ENCODE assay signal across 17 cellular contexts in genomic region chrX:121151293-121151692, GRCh38.
DNase-seq lines count a peak whose midpoint lies in the region; ATAC-seq and TF ChIP-seq lines count a peak whose summit lies in the region.
"Had no signal": no experiment of that assay in that cellular context is flagged by ENCODE, and none has a peak within 500 bp of the region (broad histone marks: within the 10 kb centered on the region; RNA-seq: fewer than 3 reads in every experiment).

No MANE protein-coding gene starts in this region.

- DNase-seq in MV-4-11 (lab: John Stamatoyannopoulos, UW) = peak; percentile 62
- DNase-seq in MCF 10A (ENCODE audit: unreplicated experiment) = no peak
- no peak for DNase-seq in right atrium auricular region (ENCODE audit: low spot score)
- no peak for DNase-seq in NCI-H1092 (lab: John Stamatoyannopoulos, UW)
- DNase-seq in psoas muscle = no peak
- DNase-seq: activated CD4-positive, alpha-beta T cell treated with anti-CD3 and anti-CD28 coated beads, Interleukin-2, amount 50 U/mL, for 48 hours; Calu3; hypothalamus; NCI-H2107; SIG-M5; stimulated activated CD4-positive, alpha-beta T cell treated with anti-CD3 and anti-CD28 coated beads, Interleukin-2, amount 100 ng/mL, for 24 hours; transverse colon had no signal

- ATAC-seq in GM18519 (IDR thresholded peaks at IDR 0.05; ENCODE audit: low FRiP score, unreplicated experiment) (peak; percentile 81), GM21515 (IDR thresholded peaks at IDR 0.05; ENCODE audit: unreplicated experiment) (peak; percentile 85), HG02981 (IDR thresholded peaks at IDR 0.05; ENCODE audit: unreplicated experiment) (peak; percentile 56), psoas muscle (no peak)
- ATAC-seq: left lobe of liver had no signal

- H3K4me3 Mint-ChIP-seq in MCF 10A (ENCODE audit: unreplicated experiment) = no peak overlapping the region

- CTCF ChIA-PET in MCF 10A (lab: Yijun Ruan, JAX) = interaction anchor here (1.1 kb wide), 1 partner anchor 9 kb away, joined by 4 read pairs; no protein-coding TSS in a partner anchor

- H3K27ac ChIP-seq in right atrium auricular region (no peak overlapping the region), psoas muscle (no peak overlapping the region)
- H3K27ac ChIP-seq: ascending aorta, transverse colon had no signal

- no peaks in the 10 kb centered on the region for H3K9me3 Mint-ChIP-seq in MCF 10A (ENCODE audit: unreplicated experiment)

- TF ChIP-seq CTCF in MCF 10A (IDR thresholded peaks at IDR 0.05; ENCODE audit: unreplicated experiment) = no peak
- TF ChIP-seq CTCF in right atrium auricular region (IDR thresholded peaks at IDR 0.05) = no peak
- TF ChIP-seq CTCF in psoas muscle (IDR thresholded peaks at IDR 0.05) = no peak

- H3K4me1 ChIP-seq in right atrium auricular region = no peaks in the 10 kb centered on the region
- H3K4me1 ChIP-seq in psoas muscle = no peaks in the 10 kb centered on the region
- H3K4me1 ChIP-seq: ascending aorta, transverse colon had no signal

- H3K9me3 ChIP-seq in right atrium auricular region (no peaks in the 10 kb centered on the region), psoas muscle (no peaks in the 10 kb centered on the region)
- H3K9me3 ChIP-seq: ascending aorta, transverse colon had no signal

- H3K4me3 ChIP-seq in right atrium auricular region = no peak overlapping the region
- no peak overlapping the region for H3K4me3 ChIP-seq in psoas muscle
- H3K4me3 ChIP-seq: ascending aorta, transverse colon had no signal

- H3K27me3 ChIP-seq in right atrium auricular region (no peaks in the 10 kb centered on the region), psoas muscle (ENCODE audit: insufficient read depth in 3 of 3, low read length in 2 of 3) (no peaks in the 10 kb centered on the region)
- H3K27me3 ChIP-seq: ascending aorta, transverse colon had no signal

- no peaks in the 10 kb centered on the region for H3K4me1 Mint-ChIP-seq in MCF 10A (ENCODE audit: insufficient read depth, unreplicated experiment)

- WGBS in psoas muscle, 3 donors = 69 to 88% (median 71%) methylated on average over 4 of the region's 4 CpGs

- no peaks in the 10 kb centered on the region for H3K27me3 Mint-ChIP-seq in MCF 10A (ENCODE audit: insufficient read depth, unreplicated experiment)

- BruUV-seq in MCF 10A (replicated peaks; lab: Mats Ljungman, UMichigan) = no TSS peak

- H3K36me3 ChIP-seq in right atrium auricular region (no peaks in the 10 kb centered on the region), psoas muscle (ENCODE audit: insufficient read depth in 1 of 2, low read depth in 1 of 2) (no peaks in the 10 kb centered on the region)
- H3K36me3 ChIP-seq: ascending aorta, transverse colon had no signal

- no peaks in the 10 kb centered on the region for H3K36me3 Mint-ChIP-seq in MCF 10A (ENCODE audit: insufficient read depth, unreplicated experiment)

- no peak overlapping the region for H3K27ac Mint-ChIP-seq in MCF 10A (ENCODE audit: low read depth, unreplicated experiment)

- intact Hi-C loops in MCF 10A (cut with micrococcal nuclease) = no loop called here
- intact Hi-C loops in psoas muscle (cut with DNase I) = no loop called here

- POLR2A ChIA-PET in MCF 10A (lab: Yijun Ruan, JAX) = no interaction called here

Comparison
In these comparisons a context has a peak if more than half of its experiments do, and no peak if none do; other contexts are left out.
1. ATAC-seq: peak in GM18519 (single experiment), GM21515 (single experiment) and HG02981 (single experiment); none in psoas muscle (0 of 4).